Comparison of ENCODE assay signal across 2 cellular contexts in genomic region chr4:37960679-37961078, GRCh38.
TF ChIP-seq lines count a peak whose summit lies in the region.

No MANE protein-coding gene starts in this region.

TF ChIP-seq in HepG2, 621 proteins besides CTCF, POLR2A, EP300 and RAD21:
- TF ChIP-seq ZNF772 (CRISPR knock-in tag; IDR thresholded peaks at IDR 0.05), result no peak
- no peak for TF ChIP-seq ZBTB2 (CRISPR knock-in tag; IDR thresholded peaks at IDR 0.05; ENCODE audit: low read depth)
- no peak for TF ChIP-seq IKZF5 (CRISPR knock-in tag; IDR thresholded peaks at IDR 0.05)
- TF ChIP-seq ZNF33A (CRISPR knock-in tag; IDR thresholded peaks at IDR 0.05; ENCODE audit: borderline replicate concordance), result no peak
- no peak for TF ChIP-seq ZBTB43 (CRISPR knock-in tag; conservative IDR thresholded peaks at IDR 0.05)
- no peak for TF ChIP-seq ZNF563 (CRISPR knock-in tag; IDR thresholded peaks at IDR 0.05)
- TF ChIP-seq CREB3 (CRISPR knock-in tag; IDR thresholded peaks at IDR 0.05), result no peak
- TF ChIP-seq AHR (CRISPR knock-in tag; IDR thresholded peaks at IDR 0.05), result no peak
- TF ChIP-seq TFDP1 (CRISPR knock-in tag; IDR thresholded peaks at IDR 0.05; ENCODE audit: borderline replicate concordance), result no peak
- no peak for TF ChIP-seq ZNF460 (CRISPR knock-in tag; IDR thresholded peaks at IDR 0.05; ENCODE audit: borderline replicate concordance)
- TF ChIP-seq SRSF1 (optimal IDR thresholded peaks at IDR 0.05; ENCODE audit: low read depth, low read length), result no peak
- TF ChIP-seq ZNF235 (CRISPR knock-in tag; IDR thresholded peaks at IDR 0.05; ENCODE audit: borderline replicate concordance), result no peak
- no peak for TF ChIP-seq NR2F2 (IDR thresholded peaks at IDR 0.05; ENCODE audit: borderline replicate concordance, low read depth)
- no peak for TF ChIP-seq ZBTB8A (CRISPR knock-in tag; IDR thresholded peaks at IDR 0.05; ENCODE audit: borderline replicate concordance, low read depth)
- TF ChIP-seq ZNF816 (CRISPR knock-in tag; IDR thresholded peaks at IDR 0.05; ENCODE audit: borderline replicate concordance), result no peak
- TF ChIP-seq TBX3 (IDR thresholded peaks at IDR 0.05; ENCODE audit: borderline replicate concordance), result no peak
- no peak for TF ChIP-seq ZNF703 (CRISPR knock-in tag; IDR thresholded peaks at IDR 0.05; ENCODE audit: borderline replicate concordance)

TF ChIP-seq in GM12891, 5 proteins besides CTCF, POLR2A, EP300 and RAD21:
- TF ChIP-seq SPI1 (IDR thresholded peaks at IDR 0.05; ENCODE audit: low read depth, low read length) (no peak), PAX5 (IDR thresholded peaks at IDR 0.05; ENCODE audit: insufficient read depth, low read length, severe bottlenecking) (no peak), POU2F2 (IDR thresholded peaks at IDR 0.05; ENCODE audit: low read depth, low read length) (no peak), TAF1 (IDR thresholded peaks at IDR 0.05; ENCODE audit: low read depth, low read length) (no peak)
